In genomic region chr4:113384600-113384999, GRCh38 we compare ENCODE assay signal across 11 cellular contexts.
DNase-seq lines count a peak whose midpoint lies in the region; ATAC-seq and TF ChIP-seq lines count a peak whose summit lies in the region.
"Had no signal": no experiment of that assay in that cellular context is flagged by ENCODE, and none has a peak within 500 bp of the region (broad histone marks: within the 10 kb centered on the region; RNA-seq: fewer than 3 reads in every experiment).

No MANE protein-coding gene starts in this region.

- peak overlapping the region; percentile 36; the same call in 1 of the 2 replicates for H3K4me3 ChIP-seq in ACC112 (ENCODE audit: low read depth, low read length)
- no peak overlapping the region for H3K4me3 ChIP-seq in left lung

- H3K4me1 ChIP-seq in ACC112 (ENCODE audit: control insufficient read depth, insufficient read depth, low read length, unreplicated experiment) = peaks cover 39% of the 10 kb centered on the region
- peaks cover 6 to 10% of the 10 kb centered on the region in 2 donors for H3K4me1 ChIP-seq in left lung
- H3K4me1 ChIP-seq: parathyroid adenoma had no signal

- ATAC-seq in left lung = no peak

- H3K79me2 ChIP-seq in ACC112 (ENCODE audit: control insufficient read depth, insufficient read depth, low read length, unreplicated experiment) = no peaks in the 10 kb centered on the region
- H3K79me2 ChIP-seq: parathyroid adenoma had no signal

- no peaks in the 10 kb centered on the region for H3K36me3 ChIP-seq in ACC112 (ENCODE audit: insufficient read depth, low read length)
- no peaks in the 10 kb centered on the region for H3K36me3 ChIP-seq in left lung

- intact Hi-C loops in left lung (cut with DNase I) = no loop called here

- H3K27ac ChIP-seq in ACC112 (ENCODE audit: low read depth, low read length) (peak overlapping the region; percentile 92), left lung (peak overlapping the region; percentile 35 to 67)
- H3K27ac ChIP-seq: parathyroid adenoma had no signal

- DNase-seq in HS-27A (ENCODE audit: low read depth) = peak; percentile 35
- DNase-seq in amniotic epithelial cell (ENCODE audit: low read depth) = peak; percentile 69
- no peak for DNase-seq in left lung
- DNase-seq in NCI-H510A (lab: John Stamatoyannopoulos, UW) = no peak
- DNase-seq in HuH-7 (ENCODE audit: low spot score) = no peak
- no peak for DNase-seq in GM19240 (ENCODE audit: insufficient read length, low spot score)
- no peak for DNase-seq in RPMI8226
- DNase-seq: activated CD8-positive, alpha-beta memory T cell treated with anti-CD3 and anti-CD28 coated beads, Interleukin-2, amount 50 U/mL, for 48 hours; C1 segment of cervical spinal cord had no signal

- no peak for TF ChIP-seq CTCF in left lung (IDR thresholded peaks at IDR 0.05)

- no peaks in the 10 kb centered on the region for H3K9me3 ChIP-seq in left lung

- H3K27me3 ChIP-seq in ACC112 (ENCODE audit: insufficient read depth, low read length) = no peaks in the 10 kb centered on the region
- H3K27me3 ChIP-seq in left lung = no peaks in the 10 kb centered on the region

- H2AFZ ChIP-seq in ACC112 (ENCODE audit: low read length, unreplicated experiment) = peak overlapping the region; percentile 59
- H2AFZ ChIP-seq: parathyroid adenoma had no signal

Comparison
In these comparisons a context has a peak if more than half of its experiments do, and no peak if none do; other contexts are left out.
1. DNase-seq: peak in HS-27A (single experiment) and amniotic epithelial cell (single experiment); none in left lung (0 of 2), NCI-H510A (single experiment), HuH-7 (single experiment), GM19240 (single experiment) and RPMI8226 (single experiment).